Comparison of ENCODE assay signal across 23 cellular contexts in the genomic region with DNA sequence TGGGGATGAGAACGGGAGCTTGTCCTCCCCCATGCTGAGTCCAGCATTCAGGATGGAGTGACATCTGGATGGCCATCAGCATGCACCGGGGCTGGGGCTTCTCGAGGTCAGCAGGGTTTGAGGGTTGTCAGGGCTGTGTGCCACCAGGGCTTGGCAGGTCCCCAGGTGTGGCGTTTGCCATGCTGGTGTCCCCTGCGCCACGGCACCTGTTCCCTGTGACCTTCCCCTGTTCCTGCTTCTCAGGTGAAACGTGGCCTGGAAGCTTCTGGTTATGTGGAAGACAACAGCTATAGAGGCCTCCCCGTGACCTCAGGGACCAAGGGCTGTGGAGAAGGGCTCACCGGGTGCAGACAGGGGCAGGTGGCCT.
DNase-seq lines count a peak whose midpoint lies in the region; TF ChIP-seq lines count a peak whose summit lies in the region.
"Had no signal": no experiment of that assay in that cellular context is flagged by ENCODE, and none has a peak within 500 bp of the region (broad histone marks: within the 10 kb centered on the region; RNA-seq: fewer than 3 reads in every experiment).

No MANE protein-coding gene starts in this region.

- peaks cover 19% of the 10 kb centered on the region for H3K4me1 ChIP-seq in HUES48 (ENCODE audit: control insufficient read depth, insufficient read depth, low read length)
- H3K4me1 ChIP-seq: breast epithelium, Caco-2, thyroid gland had no signal

- H3K4me3 ChIP-seq in HUES48 (ENCODE audit: low read depth, low read length) = no peak overlapping the region
- H3K4me3 ChIP-seq: breast epithelium, thyroid gland had no signal

- no peaks in the 10 kb centered on the region for H3K36me3 ChIP-seq in HUES48 (ENCODE audit: control insufficient read depth, insufficient read depth, low read length)
- H3K36me3 ChIP-seq: breast epithelium, neutrophil, thyroid gland had no signal

- TF ChIP-seq CTCF in VCaP (conservative IDR thresholded peaks at IDR 0.05) = no peak

- DNase-seq in islet precursor cell (peak; percentile 42), posterior vena cava (ENCODE audit: low spot score) (peak; percentile 60), superior temporal gyrus (ENCODE audit: extremely low spot score) (no peak), H4 (ENCODE audit: low spot score) (no peak), NCI-H82 treated with DMSO at 0.1 percent for 48 hours (lab: John Stamatoyannopoulos, UW; ENCODE audit: unreplicated experiment) (no peak)
- DNase-seq: activated CD8-positive, alpha-beta T cell treated with anti-CD3 and anti-CD28 coated beads, Interleukin-2, amount 10 ng/mL, durations not matched to agents 7 days and 5 days; activated naive CD8-positive, alpha-beta T cell treated with anti-CD3 and anti-CD28 coated beads, Interleukin-2, amount 50 U/mL, for 24 hours; activated T-cell treated with anti-CD3 and anti-CD28 coated beads, Interleukin-2, amount 50 U/mL, for 48 hours; AML-193; dermis blood vessel endothelial cell; EL; foreskin fibroblast; kidney glomerular epithelial cell; NCI-H1105; NCI-H510A; SHP77 treated with DMSO at 0.1 percent for 48 hours; stimulated activated naive B cell treated with anti-CD40 and anti-IgM and Interleukin-4, amounts not matched to agents 10 μg/mL and 1 μg/mL and 100 μg/mL, for 72 hours; thyroid gland had no signal

- H3K9me3 ChIP-seq in HUES48 (ENCODE audit: control insufficient read depth, insufficient read depth, low read length) = no peaks in the 10 kb centered on the region
- H3K9me3 ChIP-seq: breast epithelium, Caco-2, neutrophil, thyroid gland had no signal

- H3K27me3 ChIP-seq in HUES48 (ENCODE audit: control insufficient read depth, insufficient read depth, low read length) = no peaks in the 10 kb centered on the region
- H3K27me3 ChIP-seq: neutrophil, thyroid gland had no signal

- intact Hi-C loops in posterior vena cava (cut with DNase I) = no loop called here

- H3K9ac ChIP-seq in HUES48 (ENCODE audit: low read depth, low read length) = no peak overlapping the region

- H3K27ac ChIP-seq in HUES48 (ENCODE audit: low read depth, low read length) (peak overlapping the region; percentile 65), VCaP (peak overlapping the region; percentile 57; the same call in 1 of the 2 replicates)
- H3K27ac ChIP-seq: breast epithelium, neutrophil, thyroid gland had no signal

Comparison
In these comparisons a context has a peak if more than half of its experiments do, and no peak if none do; other contexts are left out.
1. DNase-seq: peak in islet precursor cell (single experiment) and posterior vena cava (single experiment); none in superior temporal gyrus (single experiment), H4 (single experiment) and NCI-H82 treated with DMSO at 0.1 percent for 48 hours (single experiment).